8 cellular contexts compared by ENCODE assay signal in the genomic region with DNA sequence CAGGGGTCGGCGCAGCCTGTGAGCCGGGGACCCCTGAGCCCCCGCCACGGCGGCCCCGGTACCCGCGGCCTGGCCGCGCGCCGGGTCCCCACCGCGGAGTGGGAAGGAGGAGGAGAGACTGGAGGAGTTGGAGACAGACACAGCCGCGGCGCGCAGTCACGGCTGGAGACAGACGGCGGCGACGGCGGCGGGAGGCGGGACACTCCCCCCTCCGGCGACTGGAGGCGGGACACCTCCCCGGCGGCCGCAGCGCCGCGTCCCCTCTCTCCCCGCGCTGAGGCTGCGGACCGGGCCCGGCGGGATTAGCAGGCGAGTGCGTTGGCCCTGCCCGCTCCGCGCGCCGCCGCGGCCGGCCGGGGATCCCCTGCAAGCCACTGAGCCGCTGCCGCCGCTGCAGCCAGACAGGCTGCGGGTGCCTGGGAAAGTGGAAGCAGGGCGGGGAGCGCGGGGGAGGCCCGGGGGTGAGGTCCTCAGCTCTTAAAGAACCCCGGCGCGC. TPM values are rescaled to one million over a fixed set of nuclear protein-coding genes. Genes with fewer than 3 reads are reported as not detected.
DNase-seq lines count a peak whose midpoint lies in the region; ATAC-seq and TF ChIP-seq lines count a peak whose summit lies in the region.

No MANE protein-coding gene starts in this region.

- peak; percentile 53 to 86 (median 67) for DNase-seq in NCI-H1417 (lab: John Stamatoyannopoulos, UW)
- DNase-seq in NCI-H1417 treated with DMSO at 0.1 percent for 48 hours (lab: John Stamatoyannopoulos, UW): no peak
- DNase-seq in KBM-7: peak; percentile 67
- peak; percentile 56 to 67 for DNase-seq in activated CD4-positive, alpha-beta T cell treated with anti-CD3 and anti-CD28 coated beads for 4 hours
- peak in 7 of 10 donors; percentile 44 to 83 (median 69) for DNase-seq in dorsolateral prefrontal cortex
- no peak for DNase-seq in lung (ENCODE audit: low spot score)
- peak; percentile 41 for DNase-seq in stimulated activated CD8-positive, alpha-beta memory T cell treated with anti-CD3 and anti-CD28 coated beads, Interleukin-12 subunit alpha, Interleukin-12 subunit beta, amount 100 ng/mL, for 4 hours (ENCODE audit: low read depth)

- in situ Hi-C loops in KBM-7 (cut with MboI; ENCODE audit: low pct_unique_long_range_greater_than_20kb, low sequenced_read_pairs): no loop called here

- H3K27ac ChIP-seq in dorsolateral prefrontal cortex: peak overlapping the region in 50 of 59 donors; percentile 23 to 92 (median 76)
- peak overlapping the region; percentile 49 to 95 for H3K27ac ChIP-seq in lung (ENCODE audit: low read depth in 1 of 2, low read length in 1 of 2)

- peak overlapping the region; percentile 48 to 95 (median 82) for H3K4me3 ChIP-seq in dorsolateral prefrontal cortex
- H3K4me3 ChIP-seq in lung: peak overlapping the region; percentile 60

- WGBS in lung, 2 donors: 0 to 1% methylated on average over 9 to 64 of the region's 64 CpGs

- H3K4me1 ChIP-seq in lung (ENCODE audit: control insufficient read depth in 2 of 2, insufficient read depth in 2 of 2, low read length in 2 of 2): peaks cover 11 to 13% of the 10 kb centered on the region in 2 donors

- ATAC-seq in lung (ENCODE audit: insufficient read depth, low FRiP score): no peak
- ATAC-seq in HG02763 (IDR thresholded peaks at IDR 0.05; ENCODE audit: unreplicated experiment): no peak

- TF ChIP-seq CTCF in dorsolateral prefrontal cortex (IDR thresholded peaks at IDR 0.05 in 54 of 56, conservative IDR thresholded peaks at IDR 0.05 in 2 of 56; ENCODE audit: low read depth in 1 of 56, partially characterized antibody in 56 of 56) (peak in 7 of 56 donors; percentile 1 to 18 (median 6)), lung (IDR thresholded peaks at IDR 0.05; ENCODE audit: control extremely low read depth, extremely low read depth) (no peak)

- H3K9me3 ChIP-seq in lung (ENCODE audit: control insufficient read depth in 2 of 2, insufficient read depth in 1 of 2, low read length in 1 of 2): no peaks in the 10 kb centered on the region

- no peaks in the 10 kb centered on the region for H3K36me3 ChIP-seq in lung (ENCODE audit: control insufficient read depth in 2 of 2, insufficient read depth in 2 of 2, low read length in 2 of 2)

- intact Hi-C loops in dorsolateral prefrontal cortex (cut with DNase I): loop anchor here in 1 of 2 donors (2.0 to 10.0 kb wide), 7 partner anchors 57 to 585 kb away; a partner anchor contains a TSS

- H3K27me3 ChIP-seq in dorsolateral prefrontal cortex (no peaks in the 10 kb centered on the region), lung (ENCODE audit: control insufficient read depth, insufficient read depth) (no peaks in the 10 kb centered on the region)

RNA-seq across cellular contexts. Expression of a gene that starts 1.0 kb away (rescaled TPM):
- total RNA-seq in dorsolateral prefrontal cortex: 100 to 1,000 TPM in 75 of 120 experiments, 10 to 100 TPM in 45; 71.8 to 184 (median 104) TPM
- 10 to 100 TPM; 30.2 to 62.4 TPM for total RNA-seq in lung
- 1 to 10 TPM; 3.2 to 9.5 TPM for polyA plus RNA-seq in lung

Comparison
In these comparisons a context has a peak if more than half of its experiments do, and no peak if none do; other contexts are left out.
1. DNase-seq: peak in NCI-H1417 (3 of 3), KBM-7 (single experiment), activated CD4-positive, alpha-beta T cell treated with anti-CD3 and anti-CD28 coated beads for 4 hours (2 of 2), dorsolateral prefrontal cortex (7 of 10) and stimulated activated CD8-positive, alpha-beta memory T cell treated with anti-CD3 and anti-CD28 coated beads, Interleukin-12 subunit alpha, Interleukin-12 subunit beta, amount 100 ng/mL, for 4 hours (single experiment); none in NCI-H1417 treated with DMSO at 0.1 percent for 48 hours (single experiment) and lung (single experiment).